Comparison of ENCODE assay signal across 15 cellular contexts in genomic region chr10:95422196-95422595, GRCh38.
DNase-seq lines count a peak whose midpoint lies in the region; ATAC-seq and TF ChIP-seq lines count a peak whose summit lies in the region.
"Had no signal": no experiment of that assay in that cellular context is flagged by ENCODE, and none has a peak within 500 bp of the region (broad histone marks: within the 10 kb centered on the region; RNA-seq: fewer than 3 reads in every experiment).

No MANE protein-coding gene starts in this region.

- H3K27ac ChIP-seq in esophagus squamous epithelium (peak overlapping the region in 3 of 4 donors; percentile 65 to 90 (median 75)), muscle layer of duodenum (ENCODE audit: low read length) (peak overlapping the region; percentile 52), temporal lobe (ENCODE audit: low read depth, low read length) (peak overlapping the region; percentile 10)

- H3K4me1 ChIP-seq in esophagus squamous epithelium, result peaks cover 7 to 70% (median 20%) of the 10 kb centered on the region in 3 donors
- H3K4me1 ChIP-seq in muscle layer of duodenum (ENCODE audit: control insufficient read depth in 1 of 2, insufficient read depth in 2 of 2, low read length in 2 of 2), result peaks cover 0 to 53% of the 10 kb centered on the region in 2 donors

- in situ Hi-C loops in SK-MEL-5 (cut with HindIII; ENCODE audit: low pct_unique_long_range_greater_than_20kb, low sequenced_read_pairs), result no loop called here

- H3K9me3 ChIP-seq in esophagus squamous epithelium (no peaks in the 10 kb centered on the region), muscle layer of duodenum (ENCODE audit: control insufficient read depth in 1 of 2, low read length in 2 of 2) (no peaks in the 10 kb centered on the region)

- intact Hi-C loops in esophagus squamous epithelium (cut with DNase I), result no loop called here

- no peak overlapping the region for H3K4me3 ChIP-seq in esophagus squamous epithelium
- H3K4me3 ChIP-seq in muscle layer of duodenum (ENCODE audit: low read depth in 1 of 2, low read length in 2 of 2), result peak overlapping the region in 1 of 2 donors; percentile 3
- H3K4me3 ChIP-seq: lung had no signal

- no peak for ATAC-seq in HG02884 (IDR thresholded peaks at IDR 0.05; ENCODE audit: unreplicated experiment)
- ATAC-seq: naive thymus-derived CD8-positive, alpha-beta T cell had no signal

- peaks cover 0 to 11% (median 0%) of the 10 kb centered on the region in 3 donors for H3K36me3 ChIP-seq in esophagus squamous epithelium
- peaks cover 3 to 16% of the 10 kb centered on the region in 2 donors for H3K36me3 ChIP-seq in muscle layer of duodenum (ENCODE audit: control insufficient read depth in 1 of 2, insufficient read depth in 2 of 2, low read length in 2 of 2)

- peak; percentile 92 for DNase-seq in SK-MEL-5 (ENCODE audit: low read depth, low spot score)
- DNase-seq in esophagus squamous epithelium (lab: John Stamatoyannopoulos, UW), result no peak
- no peak for DNase-seq in T1000 (lab: John Stamatoyannopoulos, UW)
- DNase-seq in retina, result no peak
- DNase-seq: activated CD4-positive, alpha-beta memory T cell treated with anti-CD3 and anti-CD28 coated beads, Interleukin-2, amount 10 ng/mL, durations not matched to agents 7 days and 5 days; activated naive CD4-positive, alpha-beta T cell; IMR-90; islet precursor cell; naive thymus-derived CD8-positive, alpha-beta T cell; NCI-H1436; NCI-H526 had no signal

- no peak for TF ChIP-seq POLR2A in esophagus squamous epithelium (IDR thresholded peaks at IDR 0.05)

- H3K27me3 ChIP-seq in esophagus squamous epithelium (no peaks in the 10 kb centered on the region), muscle layer of duodenum (ENCODE audit: low read depth, low read length) (no peaks in the 10 kb centered on the region)

- no peak for TF ChIP-seq CTCF in esophagus squamous epithelium (IDR thresholded peaks at IDR 0.05)

- WGBS in esophagus squamous epithelium, 2 donors, result 63 to 65% methylated on average over 4 of the region's 4 CpGs

Comparison
In these comparisons a context has a peak if more than half of its experiments do, and no peak if none do; other contexts are left out.
1. H3K27ac ChIP-seq: peak in every context shown above with its lines; median percentile 75 in esophagus squamous epithelium; 52 in muscle layer of duodenum; 10 in temporal lobe.